In genomic region chr2:16170675-16171424, GRCh38 we compare ENCODE assay signal across 13 cellular contexts.
DNase-seq lines count a peak whose midpoint lies in the region; ATAC-seq and TF ChIP-seq lines count a peak whose summit lies in the region.
"Had no signal": no experiment of that assay in that cellular context is flagged by ENCODE, and none has a peak within 500 bp of the region (broad histone marks: within the 10 kb centered on the region; RNA-seq: fewer than 3 reads in every experiment).

No MANE protein-coding gene starts in this region.

- WGBS in esophagus muscularis mucosa = 92% methylated on average over 8 of the region's 9 CpGs

- no peaks in the 10 kb centered on the region for H3K79me2 ChIP-seq in osteoblast (ENCODE audit: insufficient read depth, low read length)

- H3K27ac ChIP-seq in esophagus muscularis mucosa (replicated peaks in 1 of 4) (no peak overlapping the region), osteoblast (ENCODE audit: low read depth, low read length) (no peak overlapping the region), vagina (no peak overlapping the region)

- H3K4me1 ChIP-seq in esophagus muscularis mucosa (no peaks in the 10 kb centered on the region), osteoblast (ENCODE audit: insufficient read depth, low read length) (no peaks in the 10 kb centered on the region), vagina (no peaks in the 10 kb centered on the region)

- H4K20me1 ChIP-seq in osteoblast (ENCODE audit: insufficient read depth, low read length) = no peaks in the 10 kb centered on the region

- H3K4me3 ChIP-seq in esophagus muscularis mucosa (no peak overlapping the region), osteoblast (ENCODE audit: insufficient read depth, low read length) (no peak overlapping the region), vagina (no peak overlapping the region)
- H3K4me3 ChIP-seq: HAP-1 had no signal

- TF ChIP-seq CTCF in esophagus muscularis mucosa (IDR thresholded peaks at IDR 0.05) (no peak), osteoblast (IDR thresholded peaks at IDR 0.05; ENCODE audit: extremely low read depth, low read depth, low read length) (no peak), vagina (IDR thresholded peaks at IDR 0.05) (no peak)

- no peak overlapping the region for H3K4me3 Mint-ChIP-seq in activated T-cell treated with anti-CD3 and anti-CD28 coated beads, Interleukin-2, amount 50 U/mL, for 4 hours
- H3K4me3 Mint-ChIP-seq: B cell; CD4-positive, CD25-positive, alpha-beta regulatory T cell had no signal

- no peak for ATAC-seq in activated T-cell treated with anti-CD3 and anti-CD28 coated beads, Interleukin-2, amount 50 U/mL, for 4 hours
- ATAC-seq in GM18502 (IDR thresholded peaks at IDR 0.05; ENCODE audit: poor library complexity, unreplicated experiment) = no peak
- no peak for ATAC-seq in GM21423 (IDR thresholded peaks at IDR 0.05; ENCODE audit: unreplicated experiment)

- H3K4me1 Mint-ChIP-seq in activated T-cell treated with anti-CD3 and anti-CD28 coated beads, Interleukin-2, amount 50 U/mL, for 4 hours (ENCODE audit: low read depth) = no peaks in the 10 kb centered on the region
- H3K4me1 Mint-ChIP-seq: B cell had no signal

- no peaks in the 10 kb centered on the region for H3K36me3 Mint-ChIP-seq in activated T-cell treated with anti-CD3 and anti-CD28 coated beads, Interleukin-2, amount 50 U/mL, for 4 hours (ENCODE audit: insufficient read depth)
- H3K36me3 Mint-ChIP-seq: CD4-positive, CD25-positive, alpha-beta regulatory T cell had no signal

- peaks cover 3% of the 10 kb centered on the region for H3K9me3 Mint-ChIP-seq in activated T-cell treated with anti-CD3 and anti-CD28 coated beads, Interleukin-2, amount 50 U/mL, for 4 hours

- no peak overlapping the region for H2AFZ ChIP-seq in osteoblast (ENCODE audit: low read length)

- DNase-seq in SK-N-DZ (ENCODE audit: low spot score) (peak; percentile 98), esophagus muscularis mucosa (ENCODE audit: extremely low spot score) (peak; percentile 60), osteoblast (ENCODE audit: insufficient read length, low spot score, missing footprints) (peak; percentile 67), vagina (ENCODE audit: extremely low spot score in 2 of 2) (peak; percentile 69 to 74)
- DNase-seq in activated T-cell treated with anti-CD3 and anti-CD28 coated beads, Interleukin-2, amount 50 U/mL, for 4 hours = no peak
- DNase-seq: C1 segment of cervical spinal cord; Caco-2; CD4-positive, CD25-positive, alpha-beta regulatory T cell; GOT3 had no signal

- intact Hi-C loops in esophagus muscularis mucosa (cut with DNase I) (no loop called here), vagina (cut with DNase I) (no loop called here)

- TF ChIP-seq EP300 in esophagus muscularis mucosa (IDR thresholded peaks at IDR 0.05) = no peak

- H3K36me3 ChIP-seq in esophagus muscularis mucosa = no peaks in the 10 kb centered on the region
- no peaks in the 10 kb centered on the region for H3K36me3 ChIP-seq in osteoblast (ENCODE audit: insufficient read depth, low read length)
- H3K36me3 ChIP-seq in vagina = no peaks in the 10 kb centered on the region
- H3K36me3 ChIP-seq: HAP-1 had no signal

- H3K27me3 ChIP-seq in esophagus muscularis mucosa = peaks cover 0 to 21% (median 0%) of the 10 kb centered on the region in 4 donors
- H3K27me3 ChIP-seq in osteoblast (ENCODE audit: insufficient read depth, low read length) = no peaks in the 10 kb centered on the region
- no peaks in the 10 kb centered on the region for H3K27me3 ChIP-seq in vagina

- no peak overlapping the region for H3K4me2 ChIP-seq in osteoblast (ENCODE audit: insufficient read depth, low read length)

- H3K9me3 ChIP-seq in esophagus muscularis mucosa (peaks cover 0 to 3% (median 0%) of the 10 kb centered on the region in 4 donors), osteoblast (ENCODE audit: low read depth, low read length) (peaks cover 3% of the 10 kb centered on the region), vagina (no peaks in the 10 kb centered on the region)
- H3K9me3 ChIP-seq: Caco-2, HAP-1 had no signal

- no peaks in the 10 kb centered on the region for H3K27me3 Mint-ChIP-seq in activated T-cell treated with anti-CD3 and anti-CD28 coated beads, Interleukin-2, amount 50 U/mL, for 4 hours (ENCODE audit: low read depth)
- H3K27me3 Mint-ChIP-seq: B cell; CD4-positive, CD25-positive, alpha-beta regulatory T cell had no signal

- TF ChIP-seq POLR2A in esophagus muscularis mucosa (IDR thresholded peaks at IDR 0.05; ENCODE audit: low read depth) (no peak), vagina (IDR thresholded peaks at IDR 0.05) (no peak)
